In genomic region chr2:43943809-43944452, GRCh38 we compare ENCODE assay signal across 17 cellular contexts. TPM values are rescaled to one million over a fixed set of nuclear protein-coding genes. Genes with fewer than 3 reads are reported as not detected.
A peak's percentile ranks its signal among the peaks of the same experiment; 100 is the strongest.
DNase-seq lines count a peak whose midpoint lies in the region; ATAC-seq, FAIRE-seq and TF ChIP-seq lines count a peak whose summit lies in the region.
"Had no signal": no experiment of that assay in that cellular context is flagged by ENCODE, and none has a peak within 500 bp of the region (broad histone marks: within the 10 kb centered on the region; RNA-seq: fewer than 3 reads in every experiment).

No MANE protein-coding gene starts in this region.

- TF ChIP-seq RAD21 in HepG2 (CRISPR knock-in tag; IDR thresholded peaks at IDR 0.05), result no peak

- WGBS in HepG2 (ENCODE audit: low lambda C conversion rate), result 94% methylated on average over 5 of the region's 5 CpGs
- 57% methylated on average over 5 of the region's 5 CpGs for WGBS in right lobe of liver (ENCODE audit: insufficient coverage, low coverage, low lambda C conversion rate, missing lambda C conversion rate)

- ATAC-seq in HepG2 (peak; percentile 25; the same call in 1 of the 3 replicates), right lobe of liver (no peak), HG03354 (IDR thresholded peaks at IDR 0.05; ENCODE audit: poor library complexity, severe bottlenecking, unreplicated experiment) (no peak)
- ATAC-seq in activated T-cell treated with anti-CD3 and anti-CD28 coated beads, Interleukin-2, amount 50 U/mL, for 4 hours, result no peak

- POLR2A ChIA-PET in HepG2 (lab: Yijun Ruan, JAX), result no interaction called here

- H3K79me2 ChIP-seq in HepG2 (ENCODE audit: insufficient read depth, low read length) (peaks cover 2% of the 10 kb centered on the region), MM.1S (ENCODE audit: low read length) (peaks cover 12% of the 10 kb centered on the region; the same call in 1 of the 2 replicates)

- in situ Hi-C loops in HepG2 (cut with HindIII; ENCODE audit: extremely low pct_ligation_motif_present, low pct_unique_long_range_greater_than_20kb), result no loop called here

- TF ChIP-seq EP300 in HepG2 (IDR thresholded peaks at IDR 0.05; ENCODE audit: low read depth in 2 of 2, low read length in 2 of 2), result no peak
- TF ChIP-seq EP300 in HepG2 (CRISPR knock-in tag; IDR thresholded peaks at IDR 0.05; ENCODE audit: borderline replicate concordance), result no peak

- FAIRE-seq in HepG2 (lab: Jason Lieb, UNC), result no peak

- H3K9me2 ChIP-seq in MM.1S (replicated peaks; ENCODE audit: insufficient read depth, low read length), result no peaks in the 10 kb centered on the region

- no peak for DNase-seq in HepG2 (ENCODE audit: low spot score)
- DNase-seq in right lobe of liver, result no peak
- DNase-seq in NCI-H2171 (lab: John Stamatoyannopoulos, UW), result peak; percentile 51
- DNase-seq in SIG-M5 (lab: John Stamatoyannopoulos, UW), result no peak
- no peak for DNase-seq in MM.1S
- no peak for DNase-seq in activated T-cell treated with anti-CD3 and anti-CD28 coated beads, Interleukin-2, amount 50 U/mL, for 4 hours
- DNase-seq: activated CD4-positive, alpha-beta T cell treated with anti-CD3 and anti-CD28 coated beads, Interleukin-2, amount 10 ng/mL, durations not matched to agents 24 days and 14 days; dermis blood vessel endothelial cell; HFFc6; mammary epithelial cell; NCI-H2029 treated with DMSO at 0.1 percent for 48 hours; T-helper 2 cell had no signal

- H3K27me3 Mint-ChIP-seq in activated T-cell treated with anti-CD3 and anti-CD28 coated beads, Interleukin-2, amount 50 U/mL, for 4 hours (ENCODE audit: low read depth), result no peaks in the 10 kb centered on the region
- H3K27me3 Mint-ChIP-seq: activated CD4-positive, alpha-beta T cell treated with anti-CD3 and anti-CD28 coated beads, Interleukin-2, amount 10 ng/mL, durations not matched to agents 24 days and 14 days; IgD-negative memory B cell had no signal

- no peak overlapping the region for H3K27ac ChIP-seq in HepG2 (ENCODE audit: extremely low read length, insufficient read depth, low read length)
- H3K27ac ChIP-seq in right lobe of liver, result no peak overlapping the region
- H3K27ac ChIP-seq in cingulate gyrus (ENCODE audit: low read depth, low read length), result peak overlapping the region; percentile 70
- H3K27ac ChIP-seq in MM.1S (ENCODE audit: low read length), result no peak overlapping the region
- H3K27ac ChIP-seq: skin epidermis had no signal

- H3K4me2 ChIP-seq in HepG2 (ENCODE audit: low read depth, low read length), result no peak overlapping the region
- no peak overlapping the region for H3K4me2 ChIP-seq in MM.1S (ENCODE audit: low read depth, low read length)

- H3K9me3 Mint-ChIP-seq in activated T-cell treated with anti-CD3 and anti-CD28 coated beads, Interleukin-2, amount 50 U/mL, for 4 hours, result no peaks in the 10 kb centered on the region
- H3K9me3 Mint-ChIP-seq: activated CD4-positive, alpha-beta T cell treated with anti-CD3 and anti-CD28 coated beads, Interleukin-2, amount 10 ng/mL, durations not matched to agents 24 days and 14 days; activated T-helper 1 cell treated with anti-CD3 and anti-CD28 coated beads, Interleukin-12 subunit alpha, Interleukin-12 subunit beta, Interleukin-2, Interleukin-4 antibody, amounts not matched to agents 30 ng/mL and 10 ng/mL and 1 ng/mL, durations not matched to agents 14 hours and 24 hours and 36 hours; HFFc6; IgD-negative memory B cell had no signal

- H3F3A ChIP-seq in MM.1S (ENCODE audit: insufficient read depth, low read length), result no peaks in the 10 kb centered on the region

- peaks cover 23 to 84% of the 10 kb centered on the region in 2 experiments for H3K36me3 ChIP-seq in HepG2 (replicated peaks in 1 of 2; ENCODE audit: control insufficient read depth in 1 of 2, insufficient read depth in 2 of 2, low read length in 2 of 2)
- peaks cover 0 to 53% (median 19%) of the 10 kb centered on the region in 4 donors for H3K36me3 ChIP-seq in right lobe of liver
- peaks cover 31% of the 10 kb centered on the region for H3K36me3 ChIP-seq in MM.1S (replicated peaks; ENCODE audit: insufficient read depth, low read length)

- TF ChIP-seq CTCF in HepG2 (CRISPR knock-in tag; IDR thresholded peaks at IDR 0.05) (no peak), right lobe of liver (IDR thresholded peaks at IDR 0.05) (no peak), MM.1S (IDR thresholded peaks at IDR 0.05; ENCODE audit: low read length) (no peak)

- no peak for TF ChIP-seq POLR2A in HepG2 (IDR thresholded peaks at IDR 0.05; ENCODE audit: insufficient read depth in 1 of 2, low read depth in 2 of 2, low read length in 2 of 2)
- TF ChIP-seq POLR2A in right lobe of liver (IDR thresholded peaks at IDR 0.05), result no peak

- CTCF ChIA-PET in HepG2 (lab: Yijun Ruan, JAX; ENCODE audit: low intra/inter-chr PET ratio, low total read pairs), result no interaction called here

- H2AFZ ChIP-seq in HepG2 (ENCODE audit: low read length) (no peak overlapping the region), MM.1S (ENCODE audit: low read length) (no peak overlapping the region)

- H3K4me3 ChIP-seq in HepG2 (replicated peaks in 1 of 3; ENCODE audit: insufficient read depth in 1 of 3, low read depth in 2 of 3, low read length in 3 of 3) (no peak overlapping the region), right lobe of liver (no peak overlapping the region), MM.1S (ENCODE audit: low read length) (no peak overlapping the region)
- H3K4me3 ChIP-seq: skin epidermis had no signal

- H3K4me1 Mint-ChIP-seq in activated T-cell treated with anti-CD3 and anti-CD28 coated beads, Interleukin-2, amount 50 U/mL, for 4 hours (ENCODE audit: low read depth), result no peaks in the 10 kb centered on the region
- H3K4me1 Mint-ChIP-seq: activated CD4-positive, alpha-beta T cell treated with anti-CD3 and anti-CD28 coated beads, Interleukin-2, amount 10 ng/mL, durations not matched to agents 24 days and 14 days had no signal

- H3K4me3 Mint-ChIP-seq in activated T-cell treated with anti-CD3 and anti-CD28 coated beads, Interleukin-2, amount 50 U/mL, for 4 hours, result no peak overlapping the region
- H3K4me3 Mint-ChIP-seq: activated CD4-positive, alpha-beta T cell treated with anti-CD3 and anti-CD28 coated beads, Interleukin-2, amount 10 ng/mL, durations not matched to agents 24 days and 14 days; activated T-helper 1 cell treated with anti-CD3 and anti-CD28 coated beads, Interleukin-12 subunit alpha, Interleukin-12 subunit beta, Interleukin-2, Interleukin-4 antibody, amounts not matched to agents 30 ng/mL and 10 ng/mL and 1 ng/mL, durations not matched to agents 14 hours and 24 hours and 36 hours; HFFc6; IgD-negative memory B cell had no signal

- H3K4me1 ChIP-seq in HepG2 (ENCODE audit: insufficient read depth, low read length) (no peaks in the 10 kb centered on the region), right lobe of liver (no peaks in the 10 kb centered on the region), MM.1S (ENCODE audit: low read length) (no peaks in the 10 kb centered on the region)

- BruUV-seq in HepG2 (replicated peaks; lab: Mats Ljungman, UMichigan), result TSS peak; percentile 1

- intact Hi-C loops in HepG2 (cut with micrococcal nuclease; ENCODE audit: unreplicated experiment), result no loop called here
- intact Hi-C loops in right lobe of liver (cut with DNase I), result no loop called here

- H3K9me3 ChIP-seq in HepG2 (ENCODE audit: low read length) (no peaks in the 10 kb centered on the region), right lobe of liver (no peaks in the 10 kb centered on the region), MM.1S (replicated peaks; ENCODE audit: insufficient read depth, low read length) (no peaks in the 10 kb centered on the region)

- no peaks in the 10 kb centered on the region for H3K27me3 ChIP-seq in HepG2 (ENCODE audit: control insufficient read depth in 1 of 2, insufficient read depth in 2 of 2, low read length in 2 of 2)
- H3K27me3 ChIP-seq in right lobe of liver, result no peaks in the 10 kb centered on the region
- no peaks in the 10 kb centered on the region for H3K27me3 ChIP-seq in MM.1S (replicated peaks; ENCODE audit: insufficient read depth, low read length)

- H3K36me3 Mint-ChIP-seq in activated T-cell treated with anti-CD3 and anti-CD28 coated beads, Interleukin-2, amount 50 U/mL, for 4 hours (ENCODE audit: insufficient read depth), result peaks cover 45% of the 10 kb centered on the region

- H4K20me1 ChIP-seq in HepG2 (ENCODE audit: insufficient read depth, low read length) (no peaks in the 10 kb centered on the region), MM.1S (ENCODE audit: insufficient read depth, low read length) (no peaks in the 10 kb centered on the region)

- H3K9ac ChIP-seq in HepG2 (ENCODE audit: insufficient read depth, low read depth, low read length), result no peak overlapping the region
- H3K9ac ChIP-seq in MM.1S (ENCODE audit: low read length), result no peak overlapping the region

TF ChIP-seq in HepG2, 621 proteins besides CTCF, POLR2A, EP300 and RAD21:
- TF ChIP-seq ZNF460 (CRISPR knock-in tag; IDR thresholded peaks at IDR 0.05; ENCODE audit: borderline replicate concordance), result no peak
- peak; percentile 77 for TF ChIP-seq RBM22 (optimal IDR thresholded peaks at IDR 0.05; ENCODE audit: low read length)

RNA-seq across cellular contexts. Expression of gene LRPPRC, which starts 51.9 kb away (rescaled TPM):
- total RNA-seq in HepG2 (2016; rRNA removed; fragmentation: Illumina TruSeq; extraction: Trizol) (167 and 307 TPM in 2 replicates), right lobe of liver (10 to 100 TPM; 39.6 to 53.8 (median 45.5) TPM)
- total RNA-seq in HepG2 (2016; cell fraction: cytosol; rRNA removed; fragmentation: Illumina TruSeq; extraction: Trizol; ENCODE audit: low read depth), result 38.2 and 40.5 TPM in 2 replicates
- total RNA-seq in HepG2 (2016; cell fraction: insoluble cytoplasmic fraction; rRNA removed; fragmentation: Illumina TruSeq; extraction: Trizol), result 164 and 309 TPM in 2 replicates
- total RNA-seq in HepG2 (2016; cell fraction: membrane; rRNA removed; fragmentation: Illumina TruSeq; extraction: Trizol), result 59.5 and 69.4 TPM in 2 replicates
- 164 and 186 TPM in 2 replicates for total RNA-seq in HepG2 (2016; cell fraction: nucleus; rRNA removed; fragmentation: Illumina TruSeq; extraction: Trizol)
- 80.9 and 117 TPM in 2 replicates for polyA plus RNA-seq in HepG2 (2011; rRNA removed)
- polyA plus RNA-seq in HepG2 (2011; cell fraction: cytosol; rRNA removed), result 47.3 and 64.4 TPM in 2 replicates
- polyA plus RNA-seq in HepG2 (2011; cell fraction: nucleus; rRNA removed), result 50.1 and 64.8 TPM in 2 replicates
- 113 and 158 TPM in 2 replicates for polyA plus RNA-seq in HepG2 (2012)
- 5.8 and 6.2 TPM in 2 replicates for polyA plus RNA-seq in HepG2 (2016; cell fraction: cytosol; fragmentation: Illumina TruSeq; extraction: Trizol; ENCODE audit: low read depth)
- 202 and 204 TPM in 2 replicates for polyA plus RNA-seq in HepG2 (2016; cell fraction: insoluble cytoplasmic fraction; fragmentation: Illumina TruSeq; extraction: Trizol; ENCODE audit: low read depth)
- polyA plus RNA-seq in HepG2 (2016; cell fraction: membrane; fragmentation: Illumina TruSeq; extraction: Trizol; ENCODE audit: low read depth), result 14.7 and 18.7 TPM in 2 replicates
- polyA plus RNA-seq in HepG2 (2016; cell fraction: nucleus; fragmentation: Illumina TruSeq; extraction: Trizol; ENCODE audit: insufficient read depth, low read depth), result 186 and 216 TPM in 2 replicates
- polyA minus RNA-seq in HepG2 (2011; rRNA and poly(A)+ RNA removed; ENCODE audit: low replicate concordance), result 64.6 and 115 TPM in 2 replicates
- polyA minus RNA-seq in HepG2 (2011; cell fraction: cytosol; rRNA and poly(A)+ RNA removed), result 343 and 363 TPM in 2 replicates
- 210 and 231 TPM in 2 replicates for polyA minus RNA-seq in HepG2 (2011; cell fraction: nucleus; rRNA and poly(A)+ RNA removed)
- 100 to 1,000 TPM; 165 to 211 (median 185) TPM for total RNA-seq in activated T-cell treated with anti-CD3 and anti-CD28 coated beads, Interleukin-2, amount 50 U/mL, for 4 hours
